Comparison of ENCODE assay signal across 8 cellular contexts in genomic region chr11:65476632-65477270, GRCh38. TPM values are rescaled to one million over a fixed set of nuclear protein-coding genes. Genes with fewer than 3 reads are reported as not detected.
DNase-seq lines count a peak whose midpoint lies in the region; ATAC-seq and TF ChIP-seq lines count a peak whose summit lies in the region.

No MANE protein-coding gene starts in this region.

- H3K27ac ChIP-seq in C4-2B (peak overlapping the region; percentile 96), MM.1S (ENCODE audit: low read length) (peak overlapping the region; percentile 98)

- H3K4me2 ChIP-seq in MM.1S (ENCODE audit: low read depth, low read length): peak overlapping the region; percentile 95

- H3F3A ChIP-seq in MM.1S (ENCODE audit: insufficient read depth, low read length): peaks cover 41% of the 10 kb centered on the region

- H3K27ac Mint-ChIP-seq in type B pancreatic cell: peak overlapping the region; percentile 96

- peaks cover 25% of the 10 kb centered on the region for H3K79me2 ChIP-seq in MM.1S (ENCODE audit: low read length)

- H3K4me3 ChIP-seq in MM.1S (ENCODE audit: low read length) (peak overlapping the region; percentile 86), cardiac fibroblast (replicated peaks in 1 of 2; ENCODE audit: low read depth in 2 of 2, low read length in 2 of 2) (peak overlapping the region; percentile 69 to 75)

- peaks cover 24% of the 10 kb centered on the region for H3K4me1 ChIP-seq in MM.1S (ENCODE audit: low read length)

- H3K27me3 Mint-ChIP-seq in type B pancreatic cell: no peaks in the 10 kb centered on the region

- no peaks in the 10 kb centered on the region for H3K9me2 ChIP-seq in MM.1S (replicated peaks; ENCODE audit: insufficient read depth, low read length)

- no peaks in the 10 kb centered on the region for H3K9me3 Mint-ChIP-seq in type B pancreatic cell

- H4K20me1 ChIP-seq in MM.1S (ENCODE audit: insufficient read depth, low read length): no peaks in the 10 kb centered on the region

- peak; percentile 27 for DNase-seq in MM.1S
- no peak for DNase-seq in cardiac fibroblast (ENCODE audit: low read depth in 2 of 2)
- peak; percentile 37 to 51 for DNase-seq in lung microvascular endothelial cell (ENCODE audit: low read depth in 2 of 2)
- DNase-seq in type B pancreatic cell (ENCODE audit: extremely low spot score, unreplicated experiment): no peak
- no peak for DNase-seq in hippocampal formation (lab: John Stamatoyannopoulos, UW)
- no peak for DNase-seq in NCI-H510A treated with DMSO at 0.1 percent for 48 hours (lab: John Stamatoyannopoulos, UW)

- H3K36me3 ChIP-seq in MM.1S (replicated peaks; ENCODE audit: insufficient read depth, low read length): no peaks in the 10 kb centered on the region

- no peaks in the 10 kb centered on the region for H3K36me3 Mint-ChIP-seq in type B pancreatic cell

- H2AFZ ChIP-seq in MM.1S (ENCODE audit: low read length): no peak overlapping the region; the same call in 1 of the 2 replicates

- no peaks in the 10 kb centered on the region for H3K27me3 ChIP-seq in MM.1S (replicated peaks; ENCODE audit: insufficient read depth, low read length)

- TF ChIP-seq CTCF in C4-2B (conservative IDR thresholded peaks at IDR 0.05) (no peak), MM.1S (IDR thresholded peaks at IDR 0.05; ENCODE audit: low read length) (no peak), cardiac fibroblast (IDR thresholded peaks at IDR 0.05; ENCODE audit: low read depth, low read length) (no peak), type B pancreatic cell (conservative IDR thresholded peaks at IDR 0.05) (no peak)

- no peaks in the 10 kb centered on the region for H3K9me3 ChIP-seq in MM.1S (replicated peaks; ENCODE audit: insufficient read depth, low read length)

- peak overlapping the region; percentile 92 for H3K4me3 Mint-ChIP-seq in type B pancreatic cell

- peaks cover 17% of the 10 kb centered on the region for H3K4me1 Mint-ChIP-seq in type B pancreatic cell (ENCODE audit: unreplicated experiment)

- peak overlapping the region; percentile 99 for H3K9ac ChIP-seq in MM.1S (ENCODE audit: low read length)

- peak; percentile 19 for ATAC-seq in GM21526 (IDR thresholded peaks at IDR 0.05; ENCODE audit: low FRiP score, unreplicated experiment)

RNA-seq across cellular contexts. Expression of gene MALAT1, which starts 22.1 kb away (rescaled TPM):
- 1,818 and 2,739 TPM in 2 replicates for total RNA-seq in lung microvascular endothelial cell
- 4,133 and 6,276 TPM in 2 replicates for total RNA-seq in type B pancreatic cell (ENCODE audit: low replicate concordance)

RNA-seq across cellular contexts. Expression of gene SCYL1, which starts 48.1 kb away (rescaled TPM):
- total RNA-seq in lung microvascular endothelial cell: 36.6 and 46.6 TPM in 2 replicates
- 79.4 and 80.4 TPM in 2 replicates for total RNA-seq in type B pancreatic cell (ENCODE audit: low replicate concordance)

RNA-seq across cellular contexts. Expression of gene NEAT1, which starts 54.2 kb away (rescaled TPM):
- total RNA-seq in lung microvascular endothelial cell (26.4 and 94.2 TPM in 2 replicates), type B pancreatic cell (ENCODE audit: low replicate concordance) (229 and 395 TPM in 2 replicates)

Comparison
In these comparisons a context has a peak if more than half of its experiments do, and no peak if none do; other contexts are left out.
1. DNase-seq: peak in MM.1S (single experiment) and lung microvascular endothelial cell (2 of 2); none in cardiac fibroblast (0 of 2), type B pancreatic cell (single experiment), hippocampal formation (0 of 2) and NCI-H510A treated with DMSO at 0.1 percent for 48 hours (single experiment).